8 cellular contexts compared by ENCODE assay signal in the genomic region with DNA sequence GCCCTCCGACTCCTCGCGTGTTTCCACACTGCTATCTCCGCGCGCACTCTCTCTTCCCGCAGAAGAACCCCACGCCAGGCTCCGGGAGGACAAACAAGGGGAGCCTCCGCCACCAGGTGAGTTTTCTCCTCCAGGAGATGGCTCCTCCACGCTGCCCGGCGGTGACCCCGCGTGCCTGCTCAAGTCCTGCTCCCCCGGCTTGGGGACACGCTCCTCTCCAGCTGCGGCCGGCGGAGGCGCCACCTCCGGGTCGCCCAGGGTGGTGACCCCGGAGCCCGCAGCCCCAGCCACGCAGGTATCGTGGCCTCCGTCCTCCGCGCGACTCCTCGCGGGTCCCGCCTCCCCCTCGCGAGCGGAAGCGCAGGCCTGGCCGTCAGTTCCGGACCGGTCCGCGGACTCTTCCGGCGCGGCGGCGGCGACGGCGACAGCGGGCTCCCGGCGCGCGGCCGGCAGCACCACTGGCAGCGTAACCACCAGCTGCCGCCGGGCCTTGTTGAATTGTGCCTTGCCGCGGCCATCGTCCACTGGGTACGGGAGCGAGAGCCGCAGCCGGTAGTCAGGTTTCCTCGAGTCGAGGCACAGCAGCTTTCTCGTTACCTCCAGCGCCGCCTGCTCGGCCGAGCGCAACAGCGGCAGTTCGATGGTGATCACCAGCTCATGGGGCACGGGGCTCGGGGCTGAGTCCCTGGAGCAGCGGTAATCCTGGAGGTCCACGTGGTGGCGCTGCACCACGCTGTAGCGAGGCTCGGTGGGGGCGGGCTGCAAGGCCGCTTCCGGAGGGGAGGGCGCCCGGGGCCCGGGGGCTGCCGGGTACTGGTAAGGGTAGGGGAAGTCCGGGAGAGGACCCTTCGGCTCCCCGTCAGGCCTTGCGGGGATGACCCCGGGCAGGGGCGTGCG. TPM values are rescaled to one million over a fixed set of nuclear protein-coding genes. Genes with fewer than 3 reads are reported as not detected.
DNase-seq lines count a peak whose midpoint lies in the region; ATAC-seq and TF ChIP-seq lines count a peak whose summit lies in the region.

No MANE protein-coding gene starts in this region.

- H3K36me3 ChIP-seq in esophagus (ENCODE audit: control insufficient read depth in 2 of 2, insufficient read depth in 2 of 2, low read length in 1 of 2) (no peaks in the 10 kb centered on the region), muscle layer of duodenum (ENCODE audit: control insufficient read depth in 1 of 2, insufficient read depth in 2 of 2, low read length in 2 of 2) (peaks cover 4 to 9% of the 10 kb centered on the region in 2 donors)

- H3K27ac ChIP-seq in esophagus (ENCODE audit: low read depth in 2 of 2, low read length in 1 of 2) = peak overlapping the region; percentile 97 to 98
- peak overlapping the region; percentile 83 for H3K27ac ChIP-seq in muscle layer of duodenum (ENCODE audit: low read length)

- WGBS in esophagus, 2 donors = 0 to 1% methylated on average over 82 to 99 of the region's 99 CpGs

- H3K27me3 ChIP-seq in esophagus (ENCODE audit: control insufficient read depth in 1 of 2, insufficient read depth in 2 of 2, low read length in 2 of 2) = no peaks in the 10 kb centered on the region
- H3K27me3 ChIP-seq in muscle layer of duodenum (ENCODE audit: low read depth, low read length) = no peaks in the 10 kb centered on the region

- H3K4me3 ChIP-seq in esophagus (ENCODE audit: low read depth in 1 of 2, low read length in 2 of 2) (peak overlapping the region; percentile 75 to 81), muscle layer of duodenum (ENCODE audit: low read depth in 1 of 2, low read length in 2 of 2) (peak overlapping the region; percentile 80 to 99)

- DNase-seq in DMS79 (lab: John Stamatoyannopoulos, UW) (peak; percentile 92), OCI-M1 (lab: John Stamatoyannopoulos, UW) (peak; percentile 94)
- peak; percentile 91 for DNase-seq in activated T-cell treated with anti-CD3 and anti-CD28 coated beads, Interleukin-2, amount 50 U/mL, for 1 hour
- DNase-seq in stimulated activated CD8-positive, alpha-beta memory T cell treated with anti-CD3 and anti-CD28 coated beads, Interleukin-7, amount 100 ng/mL, for 24 hours (ENCODE audit: low read depth) = peak; percentile 87

- H3K9me3 ChIP-seq in esophagus (ENCODE audit: control insufficient read depth in 2 of 2, insufficient read depth in 1 of 2, low read depth in 1 of 2, low read length in 1 of 2) (no peaks in the 10 kb centered on the region), muscle layer of duodenum (ENCODE audit: control insufficient read depth in 1 of 2, low read length in 2 of 2) (no peaks in the 10 kb centered on the region)

- peak; percentile 74 for ATAC-seq in GM21619 (IDR thresholded peaks at IDR 0.05; ENCODE audit: unreplicated experiment)

- peak; percentile 14; the same call in 1 of the 2 replicates for TF ChIP-seq EP300 in Ishikawa (IDR thresholded peaks at IDR 0.05; ENCODE audit: borderline replicate concordance)

- no peaks in the 10 kb centered on the region for H3K4me1 ChIP-seq in esophagus (ENCODE audit: control insufficient read depth in 2 of 2, insufficient read depth in 2 of 2, low read length in 1 of 2)
- H3K4me1 ChIP-seq in muscle layer of duodenum (ENCODE audit: control insufficient read depth in 1 of 2, insufficient read depth in 2 of 2, low read length in 2 of 2) = peaks cover 0 to 34% of the 10 kb centered on the region in 2 donors

- TF ChIP-seq RAD21 in Ishikawa (IDR thresholded peaks at IDR 0.05; ENCODE audit: low read depth) = peak; percentile 71

TF ChIP-seq in Ishikawa, 13 proteins besides CTCF, POLR2A, EP300 and RAD21:
- TF ChIP-seq TAF1 (IDR thresholded peaks at IDR 0.05; ENCODE audit: low read depth) (peak; percentile 72), YY1 (IDR thresholded peaks at IDR 0.05; ENCODE audit: low read depth) (peak; percentile 23), NFIC (IDR thresholded peaks at IDR 0.05) (no peak), ZBTB7A (IDR thresholded peaks at IDR 0.05; ENCODE audit: low read depth) (0 out of 2 replicates have a peak, but pooled peaks have one; percentile 76), CEBPB (IDR thresholded peaks at IDR 0.05) (no peak), TCF12 (IDR thresholded peaks at IDR 0.05; ENCODE audit: low read depth) (no peak), USF1 (IDR thresholded peaks at IDR 0.05) (0 out of 2 replicates have a peak, but pooled peaks have one; percentile 42), FOXM1 (IDR thresholded peaks at IDR 0.05; ENCODE audit: borderline replicate concordance, low read depth) (no peak), MAX (IDR thresholded peaks at IDR 0.05) (peak; percentile 93), EGR1 (IDR thresholded peaks at IDR 0.05) (peak; percentile 75), TEAD4 (IDR thresholded peaks at IDR 0.05) (no peak), CREB1 (IDR thresholded peaks at IDR 0.05; ENCODE audit: low read depth) (no peak)
- TF ChIP-seq, protein P1, sequence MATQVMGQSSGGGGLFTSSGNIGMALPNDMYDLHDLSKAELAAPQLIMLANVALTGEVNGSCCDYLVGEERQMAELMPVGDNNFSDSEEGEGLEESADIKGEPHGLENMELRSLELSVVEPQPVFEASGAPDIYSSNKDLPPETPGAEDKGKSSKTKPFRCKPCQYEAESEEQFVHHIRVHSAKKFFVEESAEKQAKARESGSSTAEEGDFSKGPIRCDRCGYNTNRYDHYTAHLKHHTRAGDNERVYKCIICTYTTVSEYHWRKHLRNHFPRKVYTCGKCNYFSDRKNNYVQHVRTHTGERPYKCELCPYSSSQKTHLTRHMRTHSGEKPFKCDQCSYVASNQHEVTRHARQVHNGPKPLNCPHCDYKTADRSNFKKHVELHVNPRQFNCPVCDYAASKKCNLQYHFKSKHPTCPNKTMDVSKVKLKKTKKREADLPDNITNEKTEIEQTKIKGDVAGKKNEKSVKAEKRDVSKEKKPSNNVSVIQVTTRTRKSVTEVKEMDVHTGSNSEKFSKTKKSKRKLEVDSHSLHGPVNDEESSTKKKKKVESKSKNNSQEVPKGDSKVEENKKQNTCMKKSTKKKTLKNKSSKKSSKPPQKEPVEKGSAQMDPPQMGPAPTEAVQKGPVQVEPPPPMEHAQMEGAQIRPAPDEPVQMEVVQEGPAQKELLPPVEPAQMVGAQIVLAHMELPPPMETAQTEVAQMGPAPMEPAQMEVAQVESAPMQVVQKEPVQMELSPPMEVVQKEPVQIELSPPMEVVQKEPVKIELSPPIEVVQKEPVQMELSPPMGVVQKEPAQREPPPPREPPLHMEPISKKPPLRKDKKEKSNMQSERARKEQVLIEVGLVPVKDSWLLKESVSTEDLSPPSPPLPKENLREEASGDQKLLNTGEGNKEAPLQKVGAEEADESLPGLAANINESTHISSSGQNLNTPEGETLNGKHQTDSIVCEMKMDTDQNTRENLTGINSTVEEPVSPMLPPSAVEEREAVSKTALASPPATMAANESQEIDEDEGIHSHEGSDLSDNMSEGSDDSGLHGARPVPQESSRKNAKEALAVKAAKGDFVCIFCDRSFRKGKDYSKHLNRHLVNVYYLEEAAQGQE (IDR thresholded peaks at IDR 0.05; ENCODE audit: low read depth) = 0 out of 2 replicates have a peak, but pooled peaks have one; percentile 8

RNA-seq across cellular contexts. Expression of gene DNAAF2, which starts 1.1 kb away (rescaled TPM):
- polyA plus RNA-seq in esophagus = 1 to 10 TPM; 2.3 to 5.2 TPM

RNA-seq across cellular contexts. Expression of gene MGAT2, which starts 13.3 kb away (rescaled TPM):
- polyA plus RNA-seq in esophagus = 10 to 100 TPM in 1 of 2 donors, 1 to 10 TPM in 1; 9.2 to 10.8 TPM

RNA-seq across cellular contexts. Expression of gene RPL36AL, which starts 13.5 kb away (rescaled TPM):
- 100 to 1,000 TPM; 405 to 519 TPM for polyA plus RNA-seq in esophagus

RNA-seq across cellular contexts. Expression of gene LRR1, which starts 35.2 kb away (rescaled TPM):
- 1 to 10 TPM; 4.3 to 9.0 TPM for polyA plus RNA-seq in esophagus

RNA-seq across cellular contexts. Expression of gene RPS29, which starts 47.7 kb away (rescaled TPM):
- 1,000 to 10,000 TPM in 1 of 2 donors, 100 to 1,000 TPM in 1; 861 to 2,600 TPM for polyA plus RNA-seq in esophagus

Comparison
In these comparisons a context has a peak if more than half of its experiments do, and no peak if none do; other contexts are left out.
1. Peak in every context shown above with its lines: DNase-seq, ATAC-seq, H3K4me3 ChIP-seq and H3K27ac ChIP-seq.